ENCODE assay signal across 24 cellular contexts in the genomic region with DNA sequence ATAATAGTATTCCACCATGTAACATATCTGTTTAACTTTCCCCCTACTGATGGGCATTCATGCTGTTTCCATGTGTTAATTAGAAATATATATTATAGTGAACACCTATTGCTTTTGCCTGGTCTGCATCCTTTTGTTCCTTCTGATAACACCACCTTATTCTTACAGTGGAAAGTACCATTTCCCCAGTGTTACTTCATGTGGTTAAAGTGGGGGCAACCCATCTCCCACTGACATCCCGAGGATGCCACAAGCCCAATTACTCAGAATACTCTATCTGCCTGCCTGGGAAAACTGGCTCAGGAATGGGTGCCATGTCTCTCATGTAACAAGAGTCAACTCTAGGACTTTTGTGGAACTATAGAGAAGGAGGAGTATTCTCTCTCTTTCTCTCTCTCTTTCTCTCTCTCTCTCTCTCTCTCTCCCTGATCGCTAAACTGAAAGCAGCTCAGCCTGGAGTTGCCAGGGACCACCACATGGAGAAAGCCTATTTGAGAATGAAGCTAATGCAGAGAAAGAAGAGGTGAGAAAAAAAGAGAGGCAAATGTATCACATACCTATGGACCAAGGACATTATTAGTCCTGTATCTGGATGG.
"Had no signal": no experiment of that assay in that cellular context is flagged by ENCODE, and none has a peak within 500 bp of the region (broad histone marks: within the 10 kb centered on the region; RNA-seq: fewer than 3 reads in every experiment).

No MANE protein-coding gene starts in this region.

- H3K9me3 ChIP-seq: breast epithelium, SK-N-SH, testis, upper lobe of right lung had no signal

- H3K27me3 Mint-ChIP-seq: activated CD4-positive, alpha-beta memory T cell treated with anti-CD3 and anti-CD28 coated beads, Interleukin-2, amount 10 ng/mL, durations not matched to agents 7 days and 5 days had no signal

- H3K27ac Mint-ChIP-seq: activated CD4-positive, alpha-beta memory T cell treated with anti-CD3 and anti-CD28 coated beads, Interleukin-2, amount 10 ng/mL, durations not matched to agents 7 days and 5 days; mesothelial cell of epicardium had no signal

- H3K36me3 ChIP-seq: breast epithelium, left lung, upper lobe of right lung had no signal

- H3K27me3 ChIP-seq: breast epithelium, left lung, testis, upper lobe of right lung had no signal

- H3K4me3 Mint-ChIP-seq: activated CD4-positive, alpha-beta memory T cell treated with anti-CD3 and anti-CD28 coated beads, Interleukin-2, amount 10 ng/mL, durations not matched to agents 7 days and 5 days; mesothelial cell of epicardium had no signal

- H3K4me3 ChIP-seq: breast epithelium, coronary artery, left lung, skin epidermis, testis, upper lobe of right lung had no signal

- H3K4me1 ChIP-seq: breast epithelium, testis, upper lobe of right lung had no signal

- DNase-seq: activated CD4-positive, alpha-beta memory T cell treated with anti-CD3 and anti-CD28 coated beads, Interleukin-2, amount 10 ng/mL, durations not matched to agents 7 days and 5 days; activated CD4-positive, alpha-beta T cell treated with anti-CD3 and anti-CD28 coated beads for 48 hours; activated CD4-positive, CD25-positive, alpha-beta regulatory T cell; activated CD8-positive, alpha-beta memory T cell treated with anti-CD3 and anti-CD28 coated beads, Interleukin-2, amount 50 U/mL, for 48 hours; activated gamma-delta T cell treated with Interleukin-2 at 50 U/mL for 16 hours; activated T-cell treated with anti-CD3 and anti-CD28 coated beads, Interleukin-2, amount 50 U/mL, for 48 hours; aorta; erythroblast; head of caudate nucleus; left lung; occipital lobe; posterior cingulate gyrus; right cardiac atrium; SK-N-SH; stimulated activated CD4-positive, alpha-beta T cell treated with anti-CD3 and anti-CD28 coated beads, Interleukin-15, amount 100 ng/mL, for 24 hours; stimulated activated CD4-positive, alpha-beta T cell treated with anti-CD3 and anti-CD28 coated beads, Interleukin-2, amount 100 ng/mL, for 48 hours; T1000; testis; upper lobe of right lung had no signal

- H3K27ac ChIP-seq: breast epithelium, coronary artery, left lung, skin epidermis, testis, upper lobe of right lung had no signal

- H3K9ac ChIP-seq: SK-N-SH had no signal

- ATAC-seq: left lung, right cardiac atrium, upper lobe of right lung had no signal

- FAIRE-seq: frontal cortex had no signal
